Comparison of ENCODE assay signal across 28 cellular contexts in the genomic region with DNA sequence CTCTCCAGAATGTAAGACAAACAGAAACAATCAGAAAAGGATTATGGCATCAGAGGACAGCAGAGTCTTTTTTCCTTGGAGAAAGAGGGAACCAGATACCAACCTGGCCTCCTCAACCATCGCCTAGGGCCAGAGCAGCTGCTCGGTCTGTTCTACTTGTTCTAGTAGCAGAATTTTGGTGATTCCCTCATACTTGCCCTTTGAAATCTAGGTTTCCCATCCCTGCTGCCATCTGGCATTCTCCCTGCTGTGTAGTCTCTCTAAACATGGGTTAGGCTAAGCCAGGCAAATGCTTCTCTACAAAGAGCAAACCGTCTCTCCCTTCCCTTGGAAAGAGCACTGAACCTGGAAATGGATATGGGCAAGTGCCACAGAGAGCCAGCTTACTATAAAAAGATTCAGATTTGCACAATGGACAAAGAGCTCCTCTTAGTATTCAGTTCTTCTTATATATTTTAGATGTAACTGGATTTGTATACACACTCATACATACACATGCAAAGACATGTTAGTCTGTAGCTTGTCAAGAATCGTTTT.
"Had no signal": no experiment of that assay in that cellular context is flagged by ENCODE, and none has a peak within 500 bp of the region (broad histone marks: within the 10 kb centered on the region; RNA-seq: fewer than 3 reads in every experiment).

No MANE protein-coding gene starts in this region.

- H3K27me3 ChIP-seq: colonic mucosa, gastroesophageal sphincter, heart left ventricle, hepatocyte, neutrophil, pancreas, right atrium auricular region, stomach, thyroid gland, vagina had no signal

- H3K4me1 ChIP-seq: colonic mucosa, gastroesophageal sphincter, pancreas, right atrium auricular region, stomach, thyroid gland, vagina had no signal

- ATAC-seq: effector memory CD8-positive, alpha-beta T cell; gastroesophageal sphincter; heart left ventricle; left lobe of liver; mucosa of descending colon; natural killer cell treated with Interleukin-12 subunit alpha and Interleukin-12 subunit beta and Interleukin-15 and Interleukin-18, amount 100 ng/mL, for 72 hours; pancreas; sciatic nerve; stimulated activated effector memory CD8-positive, alpha-beta T cell treated with anti-CD3 and anti-CD28 coated beads, Interleukin-12 subunit alpha, Interleukin-12 subunit beta, amount 100 ng/mL, for 72 hours had no signal

- H3K9me3 ChIP-seq: colonic mucosa, gastroesophageal sphincter, heart left ventricle, mucosa of descending colon, neutrophil, pancreas, right atrium auricular region, stomach, thyroid gland, vagina had no signal

- H3K27ac ChIP-seq: colonic mucosa, gastroesophageal sphincter, heart left ventricle, hepatocyte, neutrophil, pancreas, right atrium auricular region, stomach, thyroid gland, vagina had no signal

- H3K4me3 ChIP-seq: colonic mucosa, gastroesophageal sphincter, heart left ventricle, hepatocyte, lung, mucosa of descending colon, pancreas, right atrium auricular region, smooth muscle cell, stomach, thyroid gland, vagina had no signal

- DNase-seq: colonic mucosa; dermis blood vessel endothelial cell; effector memory CD8-positive, alpha-beta T cell; erythroblast; foreskin fibroblast; heart left ventricle; kidney; mucosa of descending colon; naive B cell; pancreas; stimulated activated CD4-positive, alpha-beta T cell treated with anti-CD3 and anti-CD28 coated beads, Interleukin-12 subunit alpha, Interleukin-12 subunit beta, amount 100 ng/mL, for 4 hours; stimulated activated CD4-positive, alpha-beta T cell treated with anti-CD3 and anti-CD28 coated beads, Interleukin-1b, Interleukin-23, amount 100 ng/mL, for 48 hours; stimulated activated CD4-positive, alpha-beta T cell treated with anti-CD3 and anti-CD28 coated beads, Interleukin-4, amount 100 ng/mL, for 1 hour; stimulated activated naive CD4-positive, alpha-beta T cell treated with Interleukin-2 at 50 U/mL for 16 hours; stomach; thyroid gland; trophoblast cell had no signal

- H3K36me3 ChIP-seq: colonic mucosa, gastroesophageal sphincter, heart left ventricle, neutrophil, pancreas, right atrium auricular region, stomach, thyroid gland, vagina had no signal
